In the genomic region with DNA sequence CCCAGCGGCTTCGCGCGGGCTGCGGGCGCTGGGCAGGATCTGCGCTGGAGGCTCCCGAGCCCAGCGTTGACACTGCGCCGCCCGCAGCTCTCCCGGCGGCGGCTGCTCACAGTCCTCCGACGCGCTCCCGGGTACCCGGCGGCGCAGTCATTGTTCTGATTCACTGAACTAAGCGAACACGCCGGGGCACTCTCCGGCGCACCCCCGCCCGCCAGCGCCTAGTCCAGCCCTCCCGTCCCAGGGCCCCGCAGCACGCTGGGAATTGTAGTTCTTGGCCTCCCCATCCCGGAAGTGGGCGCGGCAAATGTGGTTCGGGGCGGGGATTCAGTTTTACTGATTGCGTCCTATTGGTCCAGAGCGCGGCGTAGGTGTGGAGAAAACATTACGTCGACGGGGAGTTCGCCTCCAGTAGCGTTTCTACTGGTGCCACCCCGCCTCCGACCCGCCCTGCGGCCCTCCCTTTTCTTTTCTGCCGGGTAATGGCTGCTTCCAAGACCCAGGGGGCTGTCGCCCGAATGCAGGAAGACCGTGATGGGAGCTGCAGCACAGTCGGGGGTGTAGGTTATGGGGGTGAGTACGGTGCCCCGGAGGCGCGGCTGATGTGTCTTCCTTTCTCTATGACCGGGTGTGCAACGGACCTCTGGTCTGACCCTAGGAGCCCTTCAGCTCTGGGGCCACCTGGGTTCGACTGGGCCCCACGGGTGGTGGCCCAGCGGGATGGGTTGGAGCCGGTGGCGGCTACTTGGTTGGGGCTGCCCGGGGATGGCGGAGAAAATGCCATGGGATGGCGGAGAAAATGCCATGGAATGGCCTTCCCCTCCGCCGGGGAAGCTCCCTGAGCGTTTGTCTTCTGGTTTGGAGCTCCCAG, we compare ENCODE assay signal across 8 cellular contexts.
DNase-seq lines count a peak whose midpoint lies in the region; ATAC-seq lines count a peak whose summit lies in the region.

A gene with protein sequence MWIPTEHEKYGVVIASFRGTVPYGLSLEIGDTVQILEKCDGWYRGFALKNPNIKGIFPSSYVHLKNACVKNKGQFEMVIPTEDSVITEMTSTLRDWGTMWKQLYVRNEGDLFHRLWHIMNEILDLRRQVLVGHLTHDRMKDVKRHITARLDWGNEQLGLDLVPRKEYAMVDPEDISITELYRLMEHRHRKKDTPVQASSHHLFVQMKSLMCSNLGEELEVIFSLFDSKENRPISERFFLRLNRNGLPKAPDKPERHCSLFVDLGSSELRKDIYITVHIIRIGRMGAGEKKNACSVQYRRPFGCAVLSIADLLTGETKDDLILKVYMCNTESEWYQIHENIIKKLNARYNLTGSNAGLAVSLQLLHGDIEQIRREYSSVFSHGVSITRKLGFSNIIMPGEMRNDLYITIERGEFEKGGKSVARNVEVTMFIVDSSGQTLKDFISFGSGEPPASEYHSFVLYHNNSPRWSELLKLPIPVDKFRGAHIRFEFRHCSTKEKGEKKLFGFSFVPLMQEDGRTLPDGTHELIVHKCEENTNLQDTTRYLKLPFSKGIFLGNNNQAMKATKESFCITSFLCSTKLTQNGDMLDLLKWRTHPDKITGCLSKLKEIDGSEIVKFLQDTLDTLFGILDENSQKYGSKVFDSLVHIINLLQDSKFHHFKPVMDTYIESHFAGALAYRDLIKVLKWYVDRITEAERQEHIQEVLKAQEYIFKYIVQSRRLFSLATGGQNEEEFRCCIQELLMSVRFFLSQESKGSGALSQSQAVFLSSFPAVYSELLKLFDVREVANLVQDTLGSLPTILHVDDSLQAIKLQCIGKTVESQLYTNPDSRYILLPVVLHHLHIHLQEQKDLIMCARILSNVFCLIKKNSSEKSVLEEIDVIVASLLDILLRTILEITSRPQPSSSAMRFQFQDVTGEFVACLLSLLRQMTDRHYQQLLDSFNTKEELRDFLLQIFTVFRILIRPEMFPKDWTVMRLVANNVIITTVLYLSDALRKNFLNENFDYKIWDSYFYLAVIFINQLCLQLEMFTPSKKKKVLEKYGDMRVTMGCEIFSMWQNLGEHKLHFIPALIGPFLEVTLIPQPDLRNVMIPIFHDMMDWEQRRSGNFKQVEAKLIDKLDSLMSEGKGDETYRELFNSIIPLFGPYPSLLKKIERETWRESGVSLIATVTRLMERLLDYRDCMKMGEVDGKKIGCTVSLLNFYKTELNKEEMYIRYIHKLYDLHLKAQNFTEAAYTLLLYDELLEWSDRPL (N-terminal part only) (minus strand): TSS at position 162 of the 868 bp plus-strand sequence. CDS start 261 bp downstream, outside the sequence.
ZNF277 (plus strand) TSS at position 458 of the 868 bp plus-strand sequence; CDS start at position 480, 22 bp downstream.

- DNase-seq in NCI-H1048 (lab: John Stamatoyannopoulos, UW) (peak; percentile 97), SK-N-MC (ENCODE audit: low read depth, low spot score) (peak; percentile 96), globus pallidus (ENCODE audit: low spot score) (peak; percentile 99), nucleus accumbens (lab: John Stamatoyannopoulos, UW) (peak; percentile 91 to 100 (median 99)), superior temporal gyrus (ENCODE audit: extremely low spot score) (peak; percentile 100)

- H3K9me3 ChIP-seq in SK-N-MC (ENCODE audit: low read depth, low read length): no peaks in the 10 kb centered on the region

- H3K4me3 Mint-ChIP-seq in activated naive CD4-positive, alpha-beta T cell treated with anti-CD3 and anti-CD28 coated beads, Interleukin-2, amount 50 U/mL, for 24 hours: peak within 1 kb of the TSS; percentile 99

- H3K27me3 Mint-ChIP-seq in activated naive CD4-positive, alpha-beta T cell treated with anti-CD3 and anti-CD28 coated beads, Interleukin-2, amount 50 U/mL, for 24 hours: peaks cover 25% of the 10 kb centered on the region

- peaks cover 47% of the 10 kb centered on the region for H3K4me1 Mint-ChIP-seq in activated naive CD4-positive, alpha-beta T cell treated with anti-CD3 and anti-CD28 coated beads, Interleukin-2, amount 50 U/mL, for 24 hours

- H3K36me3 Mint-ChIP-seq in activated naive CD4-positive, alpha-beta T cell treated with anti-CD3 and anti-CD28 coated beads, Interleukin-2, amount 50 U/mL, for 24 hours: peaks cover 2% of the 10 kb centered on the region

- peak within 1 kb of the TSS; percentile 94 for H3K27ac Mint-ChIP-seq in activated naive CD4-positive, alpha-beta T cell treated with anti-CD3 and anti-CD28 coated beads, Interleukin-2, amount 50 U/mL, for 24 hours

- H3K27ac ChIP-seq in SK-N-MC: no peak within 1 kb of the TSS

- no peaks in the 10 kb centered on the region for H3K9me3 Mint-ChIP-seq in activated naive CD4-positive, alpha-beta T cell treated with anti-CD3 and anti-CD28 coated beads, Interleukin-2, amount 50 U/mL, for 24 hours

- H3K4me3 ChIP-seq in GM08714 (ENCODE audit: low read length) (peak within 1 kb of the TSS; percentile 89), SK-N-MC (peak within 1 kb of the TSS; percentile 100)

- no peaks in the 10 kb centered on the region for H3K36me3 ChIP-seq in SK-N-MC (ENCODE audit: insufficient read depth, low read length)

- peak; percentile 95 for ATAC-seq in HG02588 (IDR thresholded peaks at IDR 0.05; ENCODE audit: unreplicated experiment)

- peak within 1 kb of the TSS; percentile 88 for H3K9ac ChIP-seq in SK-N-MC (ENCODE audit: insufficient read length)
